In the genomic region with DNA sequence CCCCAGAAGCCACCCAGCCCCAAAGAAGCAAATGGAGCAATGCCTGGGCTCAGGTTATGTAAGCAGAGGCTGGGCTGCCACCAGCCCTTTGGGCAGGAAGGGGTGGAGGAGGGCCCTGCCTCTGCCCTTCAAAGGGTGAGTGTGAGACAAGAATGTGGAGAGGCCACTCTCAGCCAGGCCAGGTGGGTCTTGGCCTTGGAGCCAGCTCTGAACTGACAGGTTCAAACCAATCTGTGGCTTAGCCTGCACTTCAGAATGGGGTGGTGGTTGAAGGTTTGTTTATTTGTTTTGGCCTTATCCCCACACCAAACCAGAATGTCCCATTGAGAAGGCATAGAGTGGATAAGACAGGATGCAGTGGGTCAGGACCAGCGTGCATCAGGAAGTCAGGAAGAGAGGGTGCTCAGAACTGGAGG, we compare ENCODE assay signal across 1 cellular context.
TF ChIP-seq lines count a peak whose summit lies in the region.

No MANE protein-coding gene starts in this region.

TF ChIP-seq in H1, 55 proteins besides CTCF, POLR2A, EP300 and RAD21:
- TF ChIP-seq CEBPB (IDR thresholded peaks at IDR 0.05; ENCODE audit: low read depth, low read length) (no peak), TCF12 (IDR thresholded peaks at IDR 0.05; ENCODE audit: low read depth, low read length) (no peak), POLR2AphosphoS5 (IDR thresholded peaks at IDR 0.05; ENCODE audit: low read depth, low read length) (no peak), SP2 (IDR thresholded peaks at IDR 0.05; ENCODE audit: low read length) (no peak), RBBP5 (IDR thresholded peaks at IDR 0.05; ENCODE audit: borderline replicate concordance, low read depth, low read length) (no peak), JUND (IDR thresholded peaks at IDR 0.05; ENCODE audit: low read length) (no peak), RXRA (IDR thresholded peaks at IDR 0.05; ENCODE audit: insufficient read depth, low read depth, low read length) (no peak), CHD1 (IDR thresholded peaks at IDR 0.05; ENCODE audit: low read depth, low read length) (no peak), CHD2 (IDR thresholded peaks at IDR 0.05; ENCODE audit: low read length) (no peak), GABPA (IDR thresholded peaks at IDR 0.05; ENCODE audit: borderline replicate concordance, insufficient read depth, low read length) (no peak), KDM4A (IDR thresholded peaks at IDR 0.05; ENCODE audit: low read depth, low read length, severe bottlenecking) (no peak), ATF3 (IDR thresholded peaks at IDR 0.05; ENCODE audit: insufficient read depth, low read depth, low read length) (no peak), BCL11A (IDR thresholded peaks at IDR 0.05; ENCODE audit: low read depth in 2 of 2, low read length in 2 of 2) (no peak)
- TF ChIP-seq, protein P1, sequence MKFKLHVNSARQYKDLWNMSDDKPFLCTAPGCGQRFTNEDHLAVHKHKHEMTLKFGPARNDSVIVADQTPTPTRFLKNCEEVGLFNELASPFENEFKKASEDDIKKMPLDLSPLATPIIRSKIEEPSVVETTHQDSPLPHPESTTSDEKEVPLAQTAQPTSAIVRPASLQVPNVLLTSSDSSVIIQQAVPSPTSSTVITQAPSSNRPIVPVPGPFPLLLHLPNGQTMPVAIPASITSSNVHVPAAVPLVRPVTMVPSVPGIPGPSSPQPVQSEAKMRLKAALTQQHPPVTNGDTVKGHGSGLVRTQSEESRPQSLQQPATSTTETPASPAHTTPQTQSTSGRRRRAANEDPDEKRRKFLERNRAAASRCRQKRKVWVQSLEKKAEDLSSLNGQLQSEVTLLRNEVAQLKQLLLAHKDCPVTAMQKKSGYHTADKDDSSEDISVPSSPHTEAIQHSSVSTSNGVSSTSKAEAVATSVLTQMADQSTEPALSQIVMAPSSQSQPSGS (IDR thresholded peaks at IDR 0.05; ENCODE audit: low read length): no peak
